In the genomic region with DNA sequence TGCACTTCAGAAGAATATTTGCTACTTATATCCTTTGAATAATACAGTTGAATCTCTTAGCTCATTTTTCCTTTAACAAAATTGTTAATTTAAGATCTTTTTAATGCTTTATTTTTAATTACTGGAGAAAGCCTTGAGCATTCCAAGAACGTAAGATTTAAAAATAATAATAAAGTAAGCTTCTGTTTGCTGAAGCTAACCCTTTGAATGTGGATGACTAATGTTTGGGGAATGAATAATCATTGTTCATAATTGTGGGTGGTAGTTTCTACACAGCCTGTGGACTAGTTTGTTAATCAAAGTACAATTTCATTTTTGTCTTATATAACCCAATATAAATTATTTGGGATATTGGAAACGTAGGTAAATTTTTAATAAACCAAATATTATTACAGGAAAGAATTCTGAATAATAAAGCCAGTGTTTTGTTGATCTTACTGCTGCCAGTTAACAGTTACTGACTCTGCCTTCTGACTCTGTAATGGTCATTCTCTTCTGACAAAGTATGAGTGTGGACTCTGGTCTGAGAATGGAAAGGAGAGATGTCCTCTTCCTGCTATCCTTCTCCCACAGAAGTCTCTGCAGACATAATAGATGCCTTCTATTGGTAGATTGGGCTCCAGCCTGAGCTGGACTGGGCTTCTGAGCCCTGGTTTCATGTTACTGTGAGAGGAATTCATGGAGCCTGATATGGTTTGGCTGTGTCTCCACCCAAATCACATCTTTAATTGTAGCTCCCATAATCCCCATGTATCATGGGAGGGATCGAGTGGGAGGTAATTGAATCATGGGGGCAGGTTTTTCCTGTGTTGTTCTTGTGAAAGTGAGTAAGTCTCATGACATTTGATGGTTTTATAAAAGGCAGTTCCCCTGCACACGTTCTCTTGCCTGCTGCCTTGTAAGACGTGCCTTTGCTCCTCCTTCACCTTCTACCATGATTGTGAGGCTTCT, we compare ENCODE assay signal across 16 cellular contexts.
DNase-seq lines count a peak whose midpoint lies in the region; ATAC-seq, FAIRE-seq and TF ChIP-seq lines count a peak whose summit lies in the region.
"Had no signal": no experiment of that assay in that cellular context is flagged by ENCODE, and none has a peak within 500 bp of the region (broad histone marks: within the 10 kb centered on the region; RNA-seq: fewer than 3 reads in every experiment).

No MANE protein-coding gene starts in this region.

- TF ChIP-seq CTCF in astrocyte (IDR thresholded peaks at IDR 0.05; ENCODE audit: insufficient read depth, low read depth, low read length): no peak
- no peak for TF ChIP-seq CTCF in neural progenitor cell (IDR thresholded peaks at IDR 0.05)

- H3K4me1 Mint-ChIP-seq in astrocyte (ENCODE audit: low read depth, unreplicated experiment) (peaks cover 16% of the 10 kb centered on the region), neural progenitor cell (peaks cover 2% of the 10 kb centered on the region)

- in situ Hi-C loops in Caki2 (cut with HindIII; ENCODE audit: low pct_unique_long_range_greater_than_20kb, low sequenced_read_pairs): no loop called here

- ATAC-seq in HG02970 (IDR thresholded peaks at IDR 0.05; ENCODE audit: low FRiP score, unreplicated experiment): no peak
- ATAC-seq: mucosa of descending colon, right cardiac atrium had no signal

- H3K27me3 ChIP-seq in astrocyte (ENCODE audit: insufficient read depth, low read length): no peaks in the 10 kb centered on the region
- H3K27me3 ChIP-seq in neural progenitor cell: no peaks in the 10 kb centered on the region
- H3K27me3 ChIP-seq: uterus had no signal

- DNase-seq in Caki2 (ENCODE audit: low read depth): peak; percentile 6
- peak; percentile 24 for DNase-seq in HS-27A (ENCODE audit: low read depth)
- DNase-seq in astrocyte (ENCODE audit: low read depth): peak; percentile 72
- DNase-seq in kidney tubule cell (ENCODE audit: low spot score): peak; percentile 76
- DNase-seq in inferior parietal cortex (ENCODE audit: extremely low spot score): no peak
- no peak for DNase-seq in neural progenitor cell (ENCODE audit: low spot score)
- no peak for DNase-seq in DMS 273 (lab: John Stamatoyannopoulos, UW; ENCODE audit: unreplicated experiment)
- DNase-seq: cortex of kidney, DMS153, hypothalamus, mucosa of descending colon, NCI-H1930, right cardiac atrium, uterus had no signal

- H2AFZ ChIP-seq in astrocyte (ENCODE audit: low read depth, low read length) (peak overlapping the region; percentile 42), neural progenitor cell (replicated peaks) (no peak overlapping the region)

- H3K4me1 ChIP-seq in astrocyte (ENCODE audit: insufficient read depth, low read length): peaks cover 18% of the 10 kb centered on the region
- H3K4me1 ChIP-seq in neural progenitor cell: no peaks in the 10 kb centered on the region
- H3K4me1 ChIP-seq: uterus had no signal

- peak overlapping the region; percentile 91 for H3K27ac Mint-ChIP-seq in astrocyte (ENCODE audit: unreplicated experiment)
- no peak overlapping the region for H3K27ac Mint-ChIP-seq in neural progenitor cell
- H3K27ac Mint-ChIP-seq: T-helper 2 cell treated with Interferon-gamma antibody and Interleukin-4, amounts not matched to agents 5 μg/mL and 100 μg/mL, for 36 hours had no signal

- no peak overlapping the region for H3K4me3 Mint-ChIP-seq in astrocyte (ENCODE audit: unreplicated experiment)
- H3K4me3 Mint-ChIP-seq in neural progenitor cell: no peak overlapping the region
- H3K4me3 Mint-ChIP-seq: T-helper 2 cell treated with Interferon-gamma antibody and Interleukin-4, amounts not matched to agents 5 μg/mL and 100 μg/mL, for 36 hours had no signal

- H3K9ac ChIP-seq in astrocyte (ENCODE audit: low read length): peak overlapping the region; percentile 44
- H3K9ac ChIP-seq in neural progenitor cell: no peak overlapping the region

- H3K27me3 Mint-ChIP-seq in astrocyte (ENCODE audit: low read depth, unreplicated experiment) (no peaks in the 10 kb centered on the region), neural progenitor cell (ENCODE audit: insufficient read depth, low read depth) (no peaks in the 10 kb centered on the region)

- peak overlapping the region; percentile 88 for H3K27ac ChIP-seq in astrocyte (ENCODE audit: low read depth, low read length)
- no peak overlapping the region for H3K27ac ChIP-seq in neural progenitor cell

- H3K79me2 ChIP-seq in astrocyte (ENCODE audit: insufficient read depth, low read length): no peaks in the 10 kb centered on the region
- no peaks in the 10 kb centered on the region for H3K79me2 ChIP-seq in neural progenitor cell (ENCODE audit: low read depth)

- no peaks in the 10 kb centered on the region for H3F3A ChIP-seq in neural progenitor cell (ENCODE audit: low read depth)

- H3K9me3 ChIP-seq in astrocyte (ENCODE audit: insufficient read depth, low read depth, low read length) (peaks cover 12% of the 10 kb centered on the region), neural progenitor cell (ENCODE audit: low read depth) (no peaks in the 10 kb centered on the region)
- H3K9me3 ChIP-seq: mucosa of descending colon, uterus had no signal

- no peaks in the 10 kb centered on the region for H3K36me3 ChIP-seq in astrocyte (ENCODE audit: insufficient read depth, low read length)
- no peaks in the 10 kb centered on the region for H3K36me3 ChIP-seq in neural progenitor cell
- H3K36me3 ChIP-seq: uterus had no signal

- FAIRE-seq in astrocyte (lab: Jason Lieb, UNC): peak; percentile 62

- peaks cover 2% of the 10 kb centered on the region for H3K9me3 Mint-ChIP-seq in astrocyte (ENCODE audit: unreplicated experiment)
- H3K9me3 Mint-ChIP-seq in neural progenitor cell: peaks cover 2% of the 10 kb centered on the region

- no peaks in the 10 kb centered on the region for H3K36me3 Mint-ChIP-seq in astrocyte (ENCODE audit: low read depth, unreplicated experiment)
- H3K36me3 Mint-ChIP-seq in neural progenitor cell: no peaks in the 10 kb centered on the region

- H4K20me1 ChIP-seq in astrocyte (ENCODE audit: insufficient read depth, low read length) (no peaks in the 10 kb centered on the region), neural progenitor cell (ENCODE audit: low read depth) (no peaks in the 10 kb centered on the region)

- H3K4me3 ChIP-seq in astrocyte (ENCODE audit: insufficient read depth, low read depth, low read length) (no peak overlapping the region), neural progenitor cell (no peak overlapping the region)
- H3K4me3 ChIP-seq: mucosa of descending colon, uterus had no signal

- H3K4me2 ChIP-seq in astrocyte (ENCODE audit: low read length) (peak overlapping the region; percentile 35), neural progenitor cell (no peak overlapping the region)

Comparison
In these comparisons a context has a peak if more than half of its experiments do, and no peak if none do; other contexts are left out.
1. DNase-seq: peak in Caki2 (single experiment), HS-27A (single experiment), astrocyte (single experiment) and kidney tubule cell (single experiment); none in inferior parietal cortex (single experiment), neural progenitor cell (single experiment) and DMS 273 (single experiment).